Comparison of ENCODE assay signal across 1 cellular context in the genomic region with DNA sequence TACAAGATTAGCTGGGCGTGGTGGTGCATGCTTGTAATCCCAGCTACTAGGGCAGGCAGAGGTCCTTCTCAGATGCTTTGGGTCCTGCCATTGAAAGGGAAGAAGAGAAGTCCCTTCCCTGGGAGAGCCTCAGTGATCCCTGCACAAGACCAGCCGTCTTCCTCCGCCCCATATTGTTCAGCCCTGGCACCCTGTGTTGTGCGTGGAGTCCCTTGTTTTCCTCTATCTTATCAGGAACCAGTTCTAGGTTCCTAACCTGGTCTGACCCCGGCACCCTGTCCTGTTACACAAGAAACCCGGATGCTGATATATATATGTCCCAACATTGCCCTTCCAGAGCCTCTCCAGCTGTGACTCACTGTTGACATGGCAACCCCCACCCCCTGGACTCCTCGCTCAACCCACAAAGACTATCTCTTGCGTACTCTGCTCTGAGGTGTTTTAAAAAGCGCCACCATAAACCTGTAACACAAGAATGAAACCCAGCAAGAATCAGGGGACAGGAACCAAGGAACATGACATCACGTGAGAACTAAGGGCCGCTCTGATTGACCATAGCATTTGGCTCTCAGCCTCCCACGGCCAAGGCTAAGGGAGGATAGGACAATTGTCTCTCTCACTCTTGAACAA.
A peak's percentile ranks its signal among the peaks of the same experiment; 100 is the strongest.
TF ChIP-seq lines count a peak whose summit lies in the region.

No MANE protein-coding gene starts in this region.

TF ChIP-seq in HepG2, 621 proteins besides CTCF, POLR2A, EP300 and RAD21 (continued from another document and continues in another):
- TF ChIP-seq SOX6 (IDR thresholded peaks at IDR 0.05) (no peak), SOX6 (CRISPR knock-in tag; IDR thresholded peaks at IDR 0.05) (peak; percentile 87), ZNF546 (CRISPR knock-in tag; conservative IDR thresholded peaks at IDR 0.05) (no peak), CREB1 (IDR thresholded peaks at IDR 0.05) (peak; percentile 62; the same call in 1 of the 2 replicates), CREB1 (CRISPR knock-in tag; IDR thresholded peaks at IDR 0.05) (no peak), SKIL (CRISPR knock-in tag; IDR thresholded peaks at IDR 0.05; ENCODE audit: borderline replicate concordance) (peak; percentile 44; the same call in 1 of the 2 replicates), SKI (IDR thresholded peaks at IDR 0.05; ENCODE audit: partially characterized antibody) (peak; percentile 48), FOXA3 (CRISPR knock-in tag; IDR thresholded peaks at IDR 0.05) (peak; percentile 55; the same call in 1 of the 2 replicates), FOSL2 (CRISPR knock-in tag; IDR thresholded peaks at IDR 0.05) (peak; percentile 97), POLR2G (IDR thresholded peaks at IDR 0.05; ENCODE audit: low read depth, low read length) (0 out of 2 replicates have a peak, but pooled peaks have one; percentile 22), MED8 (CRISPR knock-in tag; IDR thresholded peaks at IDR 0.05; ENCODE audit: insufficient replicate concordance) (peak; percentile 24), HINFP (CRISPR knock-in tag; IDR thresholded peaks at IDR 0.05; ENCODE audit: low read depth) (no peak), SRSF4 (IDR thresholded peaks at IDR 0.05; ENCODE audit: low read depth, low read length, poor library complexity, severe bottlenecking) (no peak), ARID3A (IDR thresholded peaks at IDR 0.05; ENCODE audit: low read depth, low read length) (no peak), KDM2A (CRISPR knock-in tag; IDR thresholded peaks at IDR 0.05; ENCODE audit: borderline replicate concordance, low read depth) (0 out of 2 replicates have a peak, but pooled peaks have one; percentile 21), NCOR1 (IDR thresholded peaks at IDR 0.05; ENCODE audit: borderline replicate concordance, low read length) (peak; percentile 85), GABPA (IDR thresholded peaks at IDR 0.05; ENCODE audit: low read depth, low read length) (peak; percentile 38), GABPA (CRISPR knock-in tag; IDR thresholded peaks at IDR 0.05; ENCODE audit: low read depth) (peak; percentile 86), ZNF564 (CRISPR knock-in tag; IDR thresholded peaks at IDR 0.05) (no peak), STAT5B (CRISPR knock-in tag; IDR thresholded peaks at IDR 0.05) (no peak), PHF20 (CRISPR knock-in tag; IDR thresholded peaks at IDR 0.05) (peak; percentile 66), SP2 (CRISPR knock-in tag; IDR thresholded peaks at IDR 0.05) (no peak), SP5 (CRISPR knock-in tag; IDR thresholded peaks at IDR 0.05; ENCODE audit: borderline replicate concordance, low read depth) (peak; percentile 22; the same call in 1 of the 2 replicates), ASH2L (IDR thresholded peaks at IDR 0.05; ENCODE audit: insufficient read length, low read depth, low read length) (peak; percentile 45), NR2F1 (CRISPR knock-in tag; IDR thresholded peaks at IDR 0.05) (peak in 1 of 2 experiments; percentile 66; a peak in 1 of 4 replicates), RBM22 (optimal IDR thresholded peaks at IDR 0.05; ENCODE audit: low read length) (peak; percentile 88), TBL1XR1 (IDR thresholded peaks at IDR 0.05; ENCODE audit: borderline replicate concordance, low read length, partially characterized antibody) (peak; percentile 82), SAP130 (CRISPR knock-in tag; IDR thresholded peaks at IDR 0.05; ENCODE audit: low read depth) (peak; percentile 83), FLYWCH1 (CRISPR knock-in tag; IDR thresholded peaks at IDR 0.05) (no peak), RFX1 (IDR thresholded peaks at IDR 0.05) (peak; percentile 88), JDP2 (CRISPR knock-in tag; IDR thresholded peaks at IDR 0.05; ENCODE audit: borderline replicate concordance) (no peak), GLI4 (CRISPR knock-in tag; IDR thresholded peaks at IDR 0.05; ENCODE audit: borderline replicate concordance) (no peak), ZNF503 (CRISPR knock-in tag; IDR thresholded peaks at IDR 0.05) (no peak), GATAD2A (CRISPR knock-in tag; IDR thresholded peaks at IDR 0.05) (peak; percentile 62; the same call in 1 of the 2 replicates), AGO1 (IDR thresholded peaks at IDR 0.05; ENCODE audit: low read depth, low read length, poor library complexity, severe bottlenecking) (no peak), RARA (CRISPR knock-in tag; IDR thresholded peaks at IDR 0.05) (peak; percentile 85), NR2F2 (IDR thresholded peaks at IDR 0.05; ENCODE audit: borderline replicate concordance, low read depth) (peak; percentile 62; the same call in 1 of the 2 replicates), SIN3A (IDR thresholded peaks at IDR 0.05; ENCODE audit: borderline replicate concordance, low read depth, low read length) (peak; percentile 79), GABPB1 (CRISPR knock-in tag; IDR thresholded peaks at IDR 0.05) (peak; percentile 81)
- TF ChIP-seq, protein P1, sequence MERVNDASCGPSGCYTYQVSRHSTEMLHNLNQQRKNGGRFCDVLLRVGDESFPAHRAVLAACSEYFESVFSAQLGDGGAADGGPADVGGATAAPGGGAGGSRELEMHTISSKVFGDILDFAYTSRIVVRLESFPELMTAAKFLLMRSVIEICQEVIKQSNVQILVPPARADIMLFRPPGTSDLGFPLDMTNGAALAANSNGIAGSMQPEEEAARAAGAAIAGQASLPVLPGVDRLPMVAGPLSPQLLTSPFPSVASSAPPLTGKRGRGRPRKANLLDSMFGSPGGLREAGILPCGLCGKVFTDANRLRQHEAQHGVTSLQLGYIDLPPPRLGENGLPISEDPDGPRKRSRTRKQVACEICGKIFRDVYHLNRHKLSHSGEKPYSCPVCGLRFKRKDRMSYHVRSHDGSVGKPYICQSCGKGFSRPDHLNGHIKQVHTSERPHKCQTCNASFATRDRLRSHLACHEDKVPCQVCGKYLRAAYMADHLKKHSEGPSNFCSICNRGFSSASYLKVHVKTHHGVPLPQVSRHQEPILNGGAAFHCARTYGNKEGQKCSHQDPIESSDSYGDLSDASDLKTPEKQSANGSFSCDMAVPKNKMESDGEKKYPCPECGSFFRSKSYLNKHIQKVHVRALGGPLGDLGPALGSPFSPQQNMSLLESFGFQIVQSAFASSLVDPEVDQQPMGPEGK (CRISPR knock-in tag; IDR thresholded peaks at IDR 0.05) = peak; percentile 59; the same call in 1 of the 2 replicates
- TF ChIP-seq, protein P2, sequence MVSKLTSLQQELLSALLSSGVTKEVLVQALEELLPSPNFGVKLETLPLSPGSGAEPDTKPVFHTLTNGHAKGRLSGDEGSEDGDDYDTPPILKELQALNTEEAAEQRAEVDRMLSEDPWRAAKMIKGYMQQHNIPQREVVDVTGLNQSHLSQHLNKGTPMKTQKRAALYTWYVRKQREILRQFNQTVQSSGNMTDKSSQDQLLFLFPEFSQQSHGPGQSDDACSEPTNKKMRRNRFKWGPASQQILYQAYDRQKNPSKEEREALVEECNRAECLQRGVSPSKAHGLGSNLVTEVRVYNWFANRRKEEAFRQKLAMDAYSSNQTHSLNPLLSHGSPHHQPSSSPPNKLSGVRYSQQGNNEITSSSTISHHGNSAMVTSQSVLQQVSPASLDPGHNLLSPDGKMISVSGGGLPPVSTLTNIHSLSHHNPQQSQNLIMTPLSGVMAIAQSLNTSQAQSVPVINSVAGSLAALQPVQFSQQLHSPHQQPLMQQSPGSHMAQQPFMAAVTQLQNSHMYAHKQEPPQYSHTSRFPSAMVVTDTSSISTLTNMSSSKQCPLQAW (CRISPR knock-in tag; IDR thresholded peaks at IDR 0.05) = peak; percentile 70
- TF ChIP-seq, protein P3, sequence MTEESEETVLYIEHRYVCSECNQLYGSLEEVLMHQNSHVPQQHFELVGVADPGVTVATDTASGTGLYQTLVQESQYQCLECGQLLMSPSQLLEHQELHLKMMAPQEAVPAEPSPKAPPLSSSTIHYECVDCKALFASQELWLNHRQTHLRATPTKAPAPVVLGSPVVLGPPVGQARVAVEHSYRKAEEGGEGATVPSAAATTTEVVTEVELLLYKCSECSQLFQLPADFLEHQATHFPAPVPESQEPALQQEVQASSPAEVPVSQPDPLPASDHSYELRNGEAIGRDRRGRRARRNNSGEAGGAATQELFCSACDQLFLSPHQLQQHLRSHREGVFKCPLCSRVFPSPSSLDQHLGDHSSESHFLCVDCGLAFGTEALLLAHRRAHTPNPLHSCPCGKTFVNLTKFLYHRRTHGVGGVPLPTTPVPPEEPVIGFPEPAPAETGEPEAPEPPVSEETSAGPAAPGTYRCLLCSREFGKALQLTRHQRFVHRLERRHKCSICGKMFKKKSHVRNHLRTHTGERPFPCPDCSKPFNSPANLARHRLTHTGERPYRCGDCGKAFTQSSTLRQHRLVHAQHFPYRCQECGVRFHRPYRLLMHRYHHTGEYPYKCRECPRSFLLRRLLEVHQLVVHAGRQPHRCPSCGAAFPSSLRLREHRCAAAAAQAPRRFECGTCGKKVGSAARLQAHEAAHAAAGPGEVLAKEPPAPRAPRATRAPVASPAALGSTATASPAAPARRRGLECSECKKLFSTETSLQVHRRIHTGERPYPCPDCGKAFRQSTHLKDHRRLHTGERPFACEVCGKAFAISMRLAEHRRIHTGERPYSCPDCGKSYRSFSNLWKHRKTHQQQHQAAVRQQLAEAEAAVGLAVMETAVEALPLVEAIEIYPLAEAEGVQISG (CRISPR knock-in tag; IDR thresholded peaks at IDR 0.05) = 0 out of 2 replicates have a peak, but pooled peaks have one; percentile 15
- TF ChIP-seq, protein P4, sequence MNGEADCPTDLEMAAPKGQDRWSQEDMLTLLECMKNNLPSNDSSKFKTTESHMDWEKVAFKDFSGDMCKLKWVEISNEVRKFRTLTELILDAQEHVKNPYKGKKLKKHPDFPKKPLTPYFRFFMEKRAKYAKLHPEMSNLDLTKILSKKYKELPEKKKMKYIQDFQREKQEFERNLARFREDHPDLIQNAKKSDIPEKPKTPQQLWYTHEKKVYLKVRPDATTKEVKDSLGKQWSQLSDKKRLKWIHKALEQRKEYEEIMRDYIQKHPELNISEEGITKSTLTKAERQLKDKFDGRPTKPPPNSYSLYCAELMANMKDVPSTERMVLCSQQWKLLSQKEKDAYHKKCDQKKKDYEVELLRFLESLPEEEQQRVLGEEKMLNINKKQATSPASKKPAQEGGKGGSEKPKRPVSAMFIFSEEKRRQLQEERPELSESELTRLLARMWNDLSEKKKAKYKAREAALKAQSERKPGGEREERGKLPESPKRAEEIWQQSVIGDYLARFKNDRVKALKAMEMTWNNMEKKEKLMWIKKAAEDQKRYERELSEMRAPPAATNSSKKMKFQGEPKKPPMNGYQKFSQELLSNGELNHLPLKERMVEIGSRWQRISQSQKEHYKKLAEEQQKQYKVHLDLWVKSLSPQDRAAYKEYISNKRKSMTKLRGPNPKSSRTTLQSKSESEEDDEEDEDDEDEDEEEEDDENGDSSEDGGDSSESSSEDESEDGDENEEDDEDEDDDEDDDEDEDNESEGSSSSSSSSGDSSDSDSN (CRISPR knock-in tag; IDR thresholded peaks at IDR 0.05) = 0 out of 2 replicates have a peak, but pooled peaks have one; percentile 21
